24 cellular contexts compared by ENCODE assay signal in genomic region chr6:94559829-94560537, GRCh38.
DNase-seq lines count a peak whose midpoint lies in the region; ATAC-seq, FAIRE-seq and TF ChIP-seq lines count a peak whose summit lies in the region.
"Had no signal": no experiment of that assay in that cellular context is flagged by ENCODE, and none has a peak within 500 bp of the region (broad histone marks: within the 10 kb centered on the region; RNA-seq: fewer than 3 reads in every experiment).

No MANE protein-coding gene starts in this region.

- TF ChIP-seq EP300 in HepG2 (IDR thresholded peaks at IDR 0.05; ENCODE audit: low read depth in 2 of 2, low read length in 2 of 2), result no peak
- TF ChIP-seq EP300 in HepG2 (CRISPR knock-in tag; IDR thresholded peaks at IDR 0.05; ENCODE audit: borderline replicate concordance), result no peak

- H3K27ac ChIP-seq in H9 (ENCODE audit: insufficient read length, low read depth, low read length), result peak overlapping the region; percentile 52
- H3K27ac ChIP-seq in HepG2 (ENCODE audit: extremely low read length, insufficient read depth, low read length), result no peak overlapping the region

- H2AFZ ChIP-seq in H9 (ENCODE audit: low read length), result no peak overlapping the region
- no peak overlapping the region for H2AFZ ChIP-seq in HepG2 (ENCODE audit: low read length)

- no peak overlapping the region for H3T11ph ChIP-seq in H9 (ENCODE audit: low read length)

- in situ Hi-C loops in KBM-7 (cut with MboI; ENCODE audit: low pct_unique_long_range_greater_than_20kb, low sequenced_read_pairs), result no loop called here
- in situ Hi-C loops in HepG2 (cut with HindIII; ENCODE audit: extremely low pct_ligation_motif_present, low pct_unique_long_range_greater_than_20kb), result no loop called here

- H2BK15ac ChIP-seq in H9 (ENCODE audit: low read depth, low read length), result no peak overlapping the region

- no peak overlapping the region for H2BK20ac ChIP-seq in H9 (ENCODE audit: low read depth, low read length, poor library complexity, severe bottlenecking)

- POLR2A ChIA-PET in WTC11 (lab: Charles Lee), result no interaction called here
- POLR2A ChIA-PET in activated CD8-positive, alpha-beta T cell treated with anti-CD3 and anti-CD28 coated beads, Interleukin-2, amount 10 ng/mL, durations not matched to agents 7 days and 5 days (lab: Charles Lee), result no interaction called here
- POLR2A ChIA-PET in HepG2 (lab: Yijun Ruan, JAX), result no interaction called here

- no TSS peak for BruUV-seq in HepG2 (replicated peaks; lab: Mats Ljungman, UMichigan)

- TF ChIP-seq CTCF in H9 (conservative IDR thresholded peaks at IDR 0.05) (no peak), WTC11 (IDR thresholded peaks at IDR 0.05) (no peak), HepG2 (CRISPR knock-in tag; IDR thresholded peaks at IDR 0.05) (no peak)

- peak; percentile 79 for ATAC-seq in WTC11
- ATAC-seq in stimulated activated memory B cell treated with anti-CD40 and anti-IgM and Interleukin-4, amounts not matched to agents 10 μg/mL and 1 μg/mL and 100 μg/mL, for 72 hours, result peak; percentile 45
- no peak for ATAC-seq in activated CD8-positive, alpha-beta T cell treated with anti-CD3 and anti-CD28 coated beads, Interleukin-2, amount 10 ng/mL, durations not matched to agents 7 days and 5 days
- no peak for ATAC-seq in HepG2

- H3K4me3 ChIP-seq in iPS-15b (ENCODE audit: low read depth, low read length), result peak overlapping the region; percentile 2
- H3K4me3 ChIP-seq in HepG2 (replicated peaks in 1 of 3; ENCODE audit: insufficient read depth in 1 of 3, low read depth in 2 of 3, low read length in 3 of 3), result no peak overlapping the region
- H3K4me3 ChIP-seq: HAP-1 had no signal

- peaks cover 4 to 15% (median 6%) of the 10 kb centered on the region in 3 experiments; a peak in 5 of 7 replicates for H3K36me3 Mint-ChIP-seq in H9 (ENCODE audit: insufficient read depth in 1 of 3, low read depth in 3 of 3)
- peaks cover 34% of the 10 kb centered on the region for H3K36me3 Mint-ChIP-seq in WTC11
- no peaks in the 10 kb centered on the region for H3K36me3 Mint-ChIP-seq in stimulated activated memory B cell treated with anti-CD40 and anti-IgM and Interleukin-4, amounts not matched to agents 10 μg/mL and 1 μg/mL and 100 μg/mL, for 72 hours
- H3K36me3 Mint-ChIP-seq in activated CD8-positive, alpha-beta T cell treated with anti-CD3 and anti-CD28 coated beads, Interleukin-2, amount 10 ng/mL, durations not matched to agents 7 days and 5 days (ENCODE audit: low read depth), result no peaks in the 10 kb centered on the region
- peaks cover 0 to 7% (median 4%) of the 10 kb centered on the region in 3 donors for H3K36me3 Mint-ChIP-seq in immature natural killer cell
- H3K36me3 Mint-ChIP-seq: CD4-positive, CD25-positive, alpha-beta regulatory T cell; CD8-positive, alpha-beta memory T cell; IgD-negative memory B cell had no signal

- H3K79me2 ChIP-seq in H9 (ENCODE audit: insufficient read depth, low read length) (no peaks in the 10 kb centered on the region), HepG2 (ENCODE audit: insufficient read depth, low read length) (no peaks in the 10 kb centered on the region)

- H4K20me1 ChIP-seq in H9 (ENCODE audit: control insufficient read depth, insufficient read depth, insufficient read length) (no peaks in the 10 kb centered on the region), HepG2 (ENCODE audit: insufficient read depth, low read length) (no peaks in the 10 kb centered on the region)

- H4K8ac ChIP-seq in H9 (replicated peaks; ENCODE audit: insufficient read length, low read depth, low read length), result no peak overlapping the region

- H3K27me3 Mint-ChIP-seq in H9 (ENCODE audit: low read depth) (no peaks in the 10 kb centered on the region; the same call in 1 of the 2 replicates), WTC11 (ENCODE audit: low read depth) (no peaks in the 10 kb centered on the region; the same call in 1 of the 2 replicates), immature natural killer cell (ENCODE audit: low read depth in 3 of 3) (peaks cover 0 to 4% (median 0%) of the 10 kb centered on the region in 3 donors)
- H3K27me3 Mint-ChIP-seq in stimulated activated memory B cell treated with anti-CD40 and anti-IgM and Interleukin-4, amounts not matched to agents 10 μg/mL and 1 μg/mL and 100 μg/mL, for 72 hours, result no peaks in the 10 kb centered on the region
- H3K27me3 Mint-ChIP-seq in activated CD8-positive, alpha-beta T cell treated with anti-CD3 and anti-CD28 coated beads, Interleukin-2, amount 10 ng/mL, durations not matched to agents 7 days and 5 days (ENCODE audit: low read depth), result no peaks in the 10 kb centered on the region
- H3K27me3 Mint-ChIP-seq: CD4-positive, CD25-positive, alpha-beta regulatory T cell; IgD-negative memory B cell had no signal

- H3K4me1 Mint-ChIP-seq in H9 (peaks cover 8 to 39% of the 10 kb centered on the region in 2 experiments; a peak in 3 of 4 replicates), WTC11 (peaks cover 45% of the 10 kb centered on the region), immature natural killer cell (no peaks in the 10 kb centered on the region)
- H3K4me1 Mint-ChIP-seq in stimulated activated memory B cell treated with anti-CD40 and anti-IgM and Interleukin-4, amounts not matched to agents 10 μg/mL and 1 μg/mL and 100 μg/mL, for 72 hours, result no peaks in the 10 kb centered on the region
- H3K4me1 Mint-ChIP-seq in activated CD8-positive, alpha-beta T cell treated with anti-CD3 and anti-CD28 coated beads, Interleukin-2, amount 10 ng/mL, durations not matched to agents 7 days and 5 days (ENCODE audit: low read depth), result no peaks in the 10 kb centered on the region
- H3K4me1 Mint-ChIP-seq: CD8-positive, alpha-beta memory T cell; IgD-negative memory B cell had no signal

- CTCF ChIA-PET in WTC11 (lab: Charles Lee) (no interaction called here), HepG2 (lab: Yijun Ruan, JAX; ENCODE audit: low intra/inter-chr PET ratio, low total read pairs) (no interaction called here)
- CTCF ChIA-PET in activated CD8-positive, alpha-beta T cell treated with anti-CD3 and anti-CD28 coated beads, Interleukin-2, amount 10 ng/mL, durations not matched to agents 7 days and 5 days (lab: Charles Lee), result no interaction called here

- no peaks in the 10 kb centered on the region for H3K79me1 ChIP-seq in H9 (ENCODE audit: insufficient read depth, low read depth, low read length, poor library complexity, severe bottlenecking)

- peak overlapping the region; percentile 40 for H3K4me2 ChIP-seq in H9 (ENCODE audit: insufficient read depth, insufficient read length, low read length)
- no peak overlapping the region for H3K4me2 ChIP-seq in HepG2 (ENCODE audit: low read depth, low read length)

- no peak overlapping the region for H3K18ac ChIP-seq in H9 (ENCODE audit: insufficient read length, low read depth, low read length)

- H2AK5ac ChIP-seq in H9 (ENCODE audit: insufficient read length, low read length), result no peak overlapping the region

- H2BK5ac ChIP-seq in H9 (ENCODE audit: insufficient read length, low read length), result no peak overlapping the region

- H3K4me3 Mint-ChIP-seq in H9, result peak overlapping the region in 1 of 2 experiments; percentile 85; a peak in 1 of 5 replicates
- H3K4me3 Mint-ChIP-seq in WTC11, result peak overlapping the region; percentile 87
- no peak overlapping the region for H3K4me3 Mint-ChIP-seq in stimulated activated memory B cell treated with anti-CD40 and anti-IgM and Interleukin-4, amounts not matched to agents 10 μg/mL and 1 μg/mL and 100 μg/mL, for 72 hours
- no peak overlapping the region for H3K4me3 Mint-ChIP-seq in activated CD8-positive, alpha-beta T cell treated with anti-CD3 and anti-CD28 coated beads, Interleukin-2, amount 10 ng/mL, durations not matched to agents 7 days and 5 days
- no peak overlapping the region for H3K4me3 Mint-ChIP-seq in immature natural killer cell
- H3K4me3 Mint-ChIP-seq: CD4-positive, CD25-positive, alpha-beta regulatory T cell; CD8-positive, alpha-beta memory T cell; IgD-negative memory B cell had no signal

- H3K36me3 ChIP-seq in iPS-15b (ENCODE audit: control insufficient read depth, insufficient read depth, low read length) (no peaks in the 10 kb centered on the region), HepG2 (replicated peaks in 1 of 2; ENCODE audit: control insufficient read depth in 1 of 2, insufficient read depth in 2 of 2, low read length in 2 of 2) (no peaks in the 10 kb centered on the region)
- H3K36me3 ChIP-seq: BE2C, HAP-1 had no signal

- no peak overlapping the region for H4K5ac ChIP-seq in H9 (ENCODE audit: insufficient read length, low read depth, low read length)

- no peak overlapping the region for H2BK120ac ChIP-seq in H9 (ENCODE audit: low read depth, low read length, poor library complexity, severe bottlenecking)

- no peaks in the 10 kb centered on the region for H3K9me3 ChIP-seq in H9 (ENCODE audit: control insufficient read depth, low read depth, low read length)
- no peaks in the 10 kb centered on the region for H3K9me3 ChIP-seq in iPS-15b (ENCODE audit: control insufficient read depth, insufficient read depth, low read length)
- H3K9me3 ChIP-seq in HepG2 (ENCODE audit: low read length), result no peaks in the 10 kb centered on the region
- H3K9me3 ChIP-seq: BE2C, HAP-1 had no signal

- H3K27me3 ChIP-seq in H9 (ENCODE audit: insufficient read depth, low read length) (no peaks in the 10 kb centered on the region), iPS-15b (ENCODE audit: control insufficient read depth, insufficient read depth, low read length) (no peaks in the 10 kb centered on the region), HepG2 (ENCODE audit: control insufficient read depth in 1 of 2, insufficient read depth in 2 of 2, low read length in 2 of 2) (no peaks in the 10 kb centered on the region)
- H3K27me3 ChIP-seq: BE2C had no signal

- H3K23ac ChIP-seq in H9 (ENCODE audit: insufficient read length, low read depth, low read length), result no peak overlapping the region

- no peak for TF ChIP-seq POLR2A in HepG2 (IDR thresholded peaks at IDR 0.05; ENCODE audit: insufficient read depth in 1 of 2, low read depth in 2 of 2, low read length in 2 of 2)

- H2BK12ac ChIP-seq in H9 (ENCODE audit: insufficient read length, low read depth, low read length), result no peak overlapping the region

- FAIRE-seq in HepG2 (lab: Jason Lieb, UNC), result no peak
- FAIRE-seq: A204.1, D721Med had no signal

- no peak overlapping the region for H3K14ac ChIP-seq in H9 (ENCODE audit: insufficient read depth, low read length)

- no peak for TF ChIP-seq RAD21 in HepG2 (CRISPR knock-in tag; IDR thresholded peaks at IDR 0.05)

- DNase-seq in H9 (peak; percentile 55), WTC11 (ENCODE audit: low spot score) (no peak), KBM-7 (no peak), HepG2 (ENCODE audit: low spot score) (no peak), immature natural killer cell (no peak)
- no peak for DNase-seq in activated CD8-positive, alpha-beta T cell treated with anti-CD3 and anti-CD28 coated beads, Interleukin-2, amount 10 ng/mL, durations not matched to agents 7 days and 5 days
- DNase-seq: ACHN; BE2C; C1 segment of cervical spinal cord; CD4-positive, CD25-positive, alpha-beta regulatory T cell; CD8-positive, alpha-beta memory T cell; COR-L47; DMS153; DMS79; GF-D8; GOT3; Kasumi-1; KG1 had no signal

- no peak overlapping the region for H3K4ac ChIP-seq in H9 (ENCODE audit: low read depth, low read length)

- intact Hi-C loops in HepG2 (cut with micrococcal nuclease; ENCODE audit: unreplicated experiment), result no loop called here

- H3K9me3 Mint-ChIP-seq in H9 (no peaks in the 10 kb centered on the region; a peak in 1 of 5 replicates), WTC11 (peaks cover 22% of the 10 kb centered on the region), immature natural killer cell (peaks cover 14 to 49% (median 33%) of the 10 kb centered on the region in 6 donors)
- peaks cover 15% of the 10 kb centered on the region for H3K9me3 Mint-ChIP-seq in stimulated activated memory B cell treated with anti-CD40 and anti-IgM and Interleukin-4, amounts not matched to agents 10 μg/mL and 1 μg/mL and 100 μg/mL, for 72 hours
- H3K9me3 Mint-ChIP-seq in activated CD8-positive, alpha-beta T cell treated with anti-CD3 and anti-CD28 coated beads, Interleukin-2, amount 10 ng/mL, durations not matched to agents 7 days and 5 days (ENCODE audit: insufficient read depth), result no peaks in the 10 kb centered on the region

- H3K27ac Mint-ChIP-seq in H9 (no peak overlapping the region; a peak in 1 of 7 replicates), WTC11 (peak overlapping the region; percentile 94), immature natural killer cell (no peak overlapping the region)
- no peak overlapping the region for H3K27ac Mint-ChIP-seq in stimulated activated memory B cell treated with anti-CD40 and anti-IgM and Interleukin-4, amounts not matched to agents 10 μg/mL and 1 μg/mL and 100 μg/mL, for 72 hours
- no peak overlapping the region for H3K27ac Mint-ChIP-seq in activated CD8-positive, alpha-beta T cell treated with anti-CD3 and anti-CD28 coated beads, Interleukin-2, amount 10 ng/mL, durations not matched to agents 7 days and 5 days
- H3K27ac Mint-ChIP-seq: CD4-positive, CD25-positive, alpha-beta regulatory T cell; CD8-positive, alpha-beta memory T cell; IgD-negative memory B cell had no signal

- H3K23me2 ChIP-seq in H9 (ENCODE audit: insufficient read length, low read depth, low read length, poor library complexity, severe bottlenecking), result no peaks in the 10 kb centered on the region

- no CpG with 5 or more reads among the region's 1 CpG for WGBS in H9 (ENCODE audit: extremely low coverage, insufficient read length, low lambda C conversion rate)
- WGBS in HepG2 (ENCODE audit: low lambda C conversion rate), result 0% methylated on average over 1 of the region's 1 CpG

- no peak overlapping the region for H4K91ac ChIP-seq in H9 (ENCODE audit: insufficient read length, low read depth, low read length)

- H3K4me1 ChIP-seq in H9 (ENCODE audit: insufficient read depth, low read length) (no peaks in the 10 kb centered on the region; the same call in 1 of the 2 replicates), iPS-15b (ENCODE audit: control insufficient read depth, insufficient read depth, low read length) (peaks cover 15% of the 10 kb centered on the region), HepG2 (ENCODE audit: insufficient read depth, low read length) (no peaks in the 10 kb centered on the region)
- H3K4me1 ChIP-seq: BE2C, HAP-1 had no signal

- H3K9ac ChIP-seq in H9 (ENCODE audit: extremely low read depth, insufficient read length, low read length) (no peak overlapping the region), iPS-15b (ENCODE audit: low read depth, low read length) (no peak overlapping the region), HepG2 (ENCODE audit: insufficient read depth, low read depth, low read length) (no peak overlapping the region)

- no peak overlapping the region for H3K56ac ChIP-seq in H9 (ENCODE audit: insufficient read length, low read depth, low read length)

Comparison
In these comparisons a context has a peak if more than half of its experiments do, and no peak if none do; other contexts are left out.
1. ATAC-seq: peak in WTC11 (single experiment) and stimulated activated memory B cell treated with anti-CD40 and anti-IgM and Interleukin-4, amounts not matched to agents 10 μg/mL and 1 μg/mL and 100 μg/mL, for 72 hours (single experiment); none in activated CD8-positive, alpha-beta T cell treated with anti-CD3 and anti-CD28 coated beads, Interleukin-2, amount 10 ng/mL, durations not matched to agents 7 days and 5 days (single experiment) and HepG2 (single experiment).